8 cellular contexts compared by ENCODE assay signal in the genomic region with DNA sequence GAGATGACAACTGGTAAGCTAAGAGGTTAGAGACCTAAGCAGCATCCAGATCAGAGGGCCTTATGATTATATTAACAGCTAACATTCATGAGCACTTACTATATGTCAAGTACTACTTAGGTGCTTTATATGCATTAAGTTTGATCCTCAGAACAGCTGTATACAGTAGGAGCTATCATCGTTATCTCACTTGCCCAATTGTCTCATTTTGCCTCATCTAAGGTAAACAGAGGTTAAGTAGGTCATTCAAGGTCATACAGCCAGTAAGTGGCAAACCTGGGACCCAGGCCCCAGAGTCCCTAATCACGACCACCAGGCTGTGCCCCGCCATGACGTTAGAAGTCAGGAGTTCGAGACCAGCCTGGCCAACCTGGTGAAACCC. TPM values are rescaled to one million over a fixed set of nuclear protein-coding genes. Genes with fewer than 3 reads are reported as not detected.
"Had no signal": no experiment of that assay in that cellular context is flagged by ENCODE, and none has a peak within 500 bp of the region (broad histone marks: within the 10 kb centered on the region; RNA-seq: fewer than 3 reads in every experiment).

No MANE protein-coding gene starts in this region.

- FAIRE-seq: H1, H54, HTR-8/SVneo had no signal

- H3K9me3 Mint-ChIP-seq: GM23338, H9 had no signal

- DNase-seq: H9, HCEC 1CT, KBM-7 had no signal

- H3K4me3 Mint-ChIP-seq: GM23338, H9 had no signal

- H3K27ac Mint-ChIP-seq: GM23338, H9 had no signal

- H3K4me2 ChIP-seq: GM23338 had no signal

- H3K4me3 ChIP-seq: GM23338 had no signal

- ATAC-seq: GM23338 had no signal

- H2AFZ ChIP-seq: GM23338 had no signal

RNA-seq across cellular contexts. Expression of a gene that starts 12.0 kb away (rescaled TPM):
- total RNA-seq: HT-29 had no signal
